In the genomic region with DNA sequence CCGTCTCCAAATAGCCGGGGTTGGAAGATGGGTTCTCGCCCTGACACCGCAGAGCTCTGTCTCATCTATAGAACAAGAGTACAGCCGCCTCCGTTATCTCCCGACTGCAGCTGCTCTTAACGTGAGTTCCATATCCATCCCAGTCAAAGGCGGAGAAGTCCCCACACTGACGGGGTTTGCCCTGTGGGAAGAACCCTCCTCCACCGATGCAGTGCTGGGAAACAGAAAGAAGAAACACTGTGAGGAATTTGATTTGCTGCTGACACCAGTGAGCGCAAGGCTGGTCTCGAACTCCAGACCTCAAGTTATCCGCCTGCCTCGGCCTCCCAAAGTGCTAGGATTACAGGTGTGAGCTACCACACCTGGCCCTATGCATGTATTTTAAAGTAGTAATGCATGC, we compare ENCODE assay signal across 27 cellular contexts. TPM values are rescaled to one million over a fixed set of nuclear protein-coding genes. Genes with fewer than 3 reads are reported as not detected.
"Had no signal": no experiment of that assay in that cellular context is flagged by ENCODE, and none has a peak within 500 bp of the region (broad histone marks: within the 10 kb centered on the region; RNA-seq: fewer than 3 reads in every experiment).

No MANE protein-coding gene starts in this region.

- H3K4me3 ChIP-seq: ascending aorta, esophagus muscularis mucosa, gastroesophageal sphincter, left ventricle myocardium inferior, thoracic aorta, upper lobe of left lung had no signal

- H3K27me3 ChIP-seq: ascending aorta, brain microvascular endothelial cell, upper lobe of left lung had no signal

- ATAC-seq: activated CD8-positive, alpha-beta T cell treated with anti-CD3 and anti-CD28 coated beads, Interleukin-2, amount 10 ng/mL, durations not matched to agents 7 days and 5 days; activated naive CD4-positive, alpha-beta T cell treated with anti-CD3 and anti-CD28 coated beads, Interleukin-2, amount 50 U/mL, for 72 hours; gastroesophageal sphincter; natural killer cell had no signal

- H3K36me3 ChIP-seq: ascending aorta, brain microvascular endothelial cell, esophagus muscularis mucosa, gastroesophageal sphincter, left ventricle myocardium inferior, thoracic aorta, upper lobe of left lung, WERI-Rb-1 had no signal

- DNase-seq: activated CD4-positive, alpha-beta T cell treated with anti-CD3 and anti-CD28 coated beads, Interleukin-2, amount 50 U/mL, for 1 hour; activated CD4-positive, CD25-positive, alpha-beta regulatory T cell treated with anti-CD3 and anti-CD28 coated beads, Interleukin-2, amount 50 U/mL, for 72 hours; activated CD8-positive, alpha-beta T cell treated with anti-CD3 and anti-CD28 coated beads, Interleukin-2, amount 10 ng/mL, durations not matched to agents 7 days and 5 days; activated T-cell treated with anti-CD3 and anti-CD28 coated beads, Interleukin-2, amount 50 U/mL, for 1 hour; brain microvascular endothelial cell; caudate nucleus; dermis blood vessel endothelial cell; effector memory CD4-positive, alpha-beta T cell; head of caudate nucleus; hypothalamus; left ventricle myocardium inferior; midbrain; natural killer cell; stimulated activated CD4-positive, alpha-beta T cell treated with anti-CD3 and anti-CD28 coated beads, Interleukin-4, amount 100 ng/mL, for 24 hours; stimulated activated naive CD4-positive, alpha-beta T cell treated with Interleukin-2 at 50 U/mL for 16 hours; T1000; upper lobe of left lung; WERI-Rb-1 had no signal

- H3K4me1 ChIP-seq: ascending aorta, esophagus muscularis mucosa, gastroesophageal sphincter, upper lobe of left lung had no signal

- H3K9me3 ChIP-seq: thoracic aorta had no signal

- H3K27ac ChIP-seq: ascending aorta, brain microvascular endothelial cell, esophagus muscularis mucosa, gastroesophageal sphincter, left ventricle myocardium inferior, thoracic aorta, upper lobe of left lung, WERI-Rb-1 had no signal

RNA-seq across cellular contexts. Expression of a gene that starts 9.5 kb away (rescaled TPM):
- total RNA-seq: activated CD8-positive, alpha-beta T cell treated with anti-CD3 and anti-CD28 coated beads, Interleukin-2, amount 10 ng/mL, durations not matched to agents 7 days and 5 days; activated naive CD4-positive, alpha-beta T cell treated with anti-CD3 and anti-CD28 coated beads, Interleukin-2, amount 50 U/mL, for 72 hours; ascending aorta; dermis blood vessel endothelial cell; endothelial cell of umbilical vein; esophagus muscularis mucosa; gastroesophageal sphincter; lung microvascular endothelial cell; natural killer cell; osteocyte; T-helper 1 cell treated with Interleukin-12 subunit alpha and Interleukin-12 subunit beta and Interleukin-4 antibody, amounts not matched to agents 30 ng/mL and 1 ng/mL, for 36 hours had no signal
